8 cellular contexts compared by ENCODE assay signal in genomic region chr17:7136266-7136877, GRCh38. TPM values are rescaled to one million over a fixed set of nuclear protein-coding genes. Genes with fewer than 3 reads are reported as not detected.
DNase-seq lines count a peak whose midpoint lies in the region; ATAC-seq, FAIRE-seq and TF ChIP-seq lines count a peak whose summit lies in the region.

No MANE protein-coding gene starts in this region.

- H3K4me2 ChIP-seq in astrocyte (ENCODE audit: low read length) (peak overlapping the region; percentile 68), smooth muscle cell (peak overlapping the region; percentile 75)

- FAIRE-seq in astrocyte (lab: Jason Lieb, UNC): peak; percentile 50

- H2AFZ ChIP-seq in astrocyte (ENCODE audit: low read depth, low read length): no peak overlapping the region
- H2AFZ ChIP-seq in smooth muscle cell (ENCODE audit: low read depth): peak overlapping the region; percentile 15

- no peak overlapping the region for H3K27ac Mint-ChIP-seq in astrocyte (ENCODE audit: unreplicated experiment)

- H3K4me1 ChIP-seq in astrocyte (ENCODE audit: insufficient read depth, low read length) (no peaks in the 10 kb centered on the region), smooth muscle cell (ENCODE audit: low read depth) (no peaks in the 10 kb centered on the region)

- DNase-seq in ELF-1 (ENCODE audit: low read depth, low spot score) (peak; percentile 70), NCI-H1092 (lab: John Stamatoyannopoulos, UW) (peak; percentile 25), T-helper 2 cell (peak; percentile 48 to 74 (median 72)), astrocyte (ENCODE audit: low read depth) (peak; percentile 47), hippocampal formation (lab: John Stamatoyannopoulos, UW) (peak; percentile 26 to 41), smooth muscle cell (lab: John Stamatoyannopoulos, UW; ENCODE audit: unreplicated experiment) (no peak)

- no peak overlapping the region for H3K27ac ChIP-seq in astrocyte (ENCODE audit: low read depth, low read length)
- no peak overlapping the region for H3K27ac ChIP-seq in smooth muscle cell (ENCODE audit: low read depth)

- H3K9me3 ChIP-seq in astrocyte (ENCODE audit: insufficient read depth, low read depth, low read length): no peaks in the 10 kb centered on the region
- H3K9me3 ChIP-seq in smooth muscle cell (replicated peaks; ENCODE audit: low read depth): no peaks in the 10 kb centered on the region

- peaks cover 2% of the 10 kb centered on the region for H3K9me3 Mint-ChIP-seq in astrocyte (ENCODE audit: unreplicated experiment)

- H3K9ac ChIP-seq in astrocyte (ENCODE audit: low read length) (no peak overlapping the region), smooth muscle cell (ENCODE audit: low read depth) (no peak overlapping the region)

- H4K20me1 ChIP-seq in astrocyte (ENCODE audit: insufficient read depth, low read length) (no peaks in the 10 kb centered on the region), smooth muscle cell (ENCODE audit: low read depth) (no peaks in the 10 kb centered on the region)

- H3K4me3 Mint-ChIP-seq in astrocyte (ENCODE audit: unreplicated experiment): no peak overlapping the region

- H3K4me3 ChIP-seq in astrocyte (ENCODE audit: insufficient read depth, low read depth, low read length) (no peak overlapping the region), smooth muscle cell (peak overlapping the region; percentile 29)

- H3K27me3 Mint-ChIP-seq in astrocyte (ENCODE audit: low read depth, unreplicated experiment): peaks cover 35% of the 10 kb centered on the region

- ATAC-seq in HG03354 (IDR thresholded peaks at IDR 0.05; ENCODE audit: poor library complexity, severe bottlenecking, unreplicated experiment) (no peak), HG02981 (IDR thresholded peaks at IDR 0.05; ENCODE audit: unreplicated experiment) (no peak)

- H3F3A ChIP-seq in smooth muscle cell (ENCODE audit: low read depth): no peaks in the 10 kb centered on the region

- TF ChIP-seq CTCF in astrocyte (IDR thresholded peaks at IDR 0.05; ENCODE audit: insufficient read depth, low read depth, low read length) (peak; percentile 95), smooth muscle cell (IDR thresholded peaks at IDR 0.05; ENCODE audit: borderline replicate concordance, insufficient read depth, poor library complexity, severe bottlenecking) (peak; percentile 98)

- H3K79me2 ChIP-seq in astrocyte (ENCODE audit: insufficient read depth, low read length) (no peaks in the 10 kb centered on the region), smooth muscle cell (ENCODE audit: low read depth) (no peaks in the 10 kb centered on the region)

- 34% methylated on average over 9 of the region's 9 CpGs for WGBS in smooth muscle cell (ENCODE audit: low lambda C conversion rate)

- no peaks in the 10 kb centered on the region for H3K36me3 ChIP-seq in astrocyte (ENCODE audit: insufficient read depth, low read length)
- no peaks in the 10 kb centered on the region for H3K36me3 ChIP-seq in smooth muscle cell (ENCODE audit: low read depth)

- H3K36me3 Mint-ChIP-seq in astrocyte (ENCODE audit: low read depth, unreplicated experiment): no peaks in the 10 kb centered on the region

- peaks cover 5% of the 10 kb centered on the region for H3K4me1 Mint-ChIP-seq in astrocyte (ENCODE audit: low read depth, unreplicated experiment)

- H3K27me3 ChIP-seq in astrocyte (ENCODE audit: insufficient read depth, low read length) (peaks cover 21% of the 10 kb centered on the region), smooth muscle cell (ENCODE audit: low read depth) (no peaks in the 10 kb centered on the region)

RNA-seq across cellular contexts. Expression of gene ASGR2, which starts 21.8 kb away (rescaled TPM):
- total RNA-seq in astrocyte (not detected in 2 replicates), smooth muscle cell (0.22 TPM in 1 of 2 replicates, not detected in the other)
- polyA plus RNA-seq in smooth muscle cell: 0.15 and 0.50 TPM in 2 replicates

RNA-seq across cellular contexts. Expression of gene ASGR1, which starts 42.8 kb away (rescaled TPM):
- total RNA-seq in astrocyte: 3.6 and 5.0 TPM in 2 replicates
- total RNA-seq in smooth muscle cell: 1.2 and 3.6 TPM in 2 replicates
- polyA plus RNA-seq in smooth muscle cell: 4.2 and 11.0 TPM in 2 replicates

RNA-seq across cellular contexts. Expression of gene CLEC10A, which starts 56.3 kb away (rescaled TPM):
- not detected in 2 replicates for total RNA-seq in astrocyte
- total RNA-seq in smooth muscle cell: not detected in 2 replicates
- not detected in 2 replicates for polyA plus RNA-seq in smooth muscle cell
